Comparison of ENCODE assay signal across 15 cellular contexts in the genomic region with DNA sequence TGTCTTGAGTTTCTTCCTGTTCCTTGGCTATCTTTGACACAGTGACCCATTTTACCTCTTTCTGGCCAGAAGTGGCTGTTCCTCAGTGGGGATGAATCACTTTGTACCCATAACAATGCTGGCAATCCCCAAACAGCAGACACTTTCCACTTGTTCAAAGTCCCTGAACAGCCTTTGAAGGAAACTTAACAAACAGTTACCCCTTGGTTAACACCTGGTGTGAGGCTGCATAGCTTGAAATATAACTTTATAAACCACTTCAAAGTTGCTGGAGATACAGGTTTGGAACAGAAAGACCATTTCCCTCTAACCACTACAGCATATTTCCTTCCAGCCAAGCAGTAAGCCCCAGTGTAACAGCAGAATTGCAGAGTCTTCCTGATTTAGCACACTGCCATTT.
DNase-seq lines count a peak whose midpoint lies in the region; ATAC-seq, FAIRE-seq and TF ChIP-seq lines count a peak whose summit lies in the region.
"Had no signal": no experiment of that assay in that cellular context is flagged by ENCODE, and none has a peak within 500 bp of the region (broad histone marks: within the 10 kb centered on the region; RNA-seq: fewer than 3 reads in every experiment).

No MANE protein-coding gene starts in this region.

- no peak for FAIRE-seq in K562 (lab: Jason Lieb, UNC)

- H3K36me3 ChIP-seq in Loucy (ENCODE audit: insufficient read depth, low read length), result no peaks in the 10 kb centered on the region
- H3K36me3 ChIP-seq in K562 (ENCODE audit: control insufficient read depth, insufficient read depth, low read length), result no peaks in the 10 kb centered on the region
- no peaks in the 10 kb centered on the region for H3K36me3 ChIP-seq in SK-N-SH (replicated peaks in 1 of 2; ENCODE audit: control insufficient read depth in 1 of 2, insufficient read depth in 2 of 2, low read length in 1 of 2)
- no peaks in the 10 kb centered on the region for H3K36me3 ChIP-seq in esophagus muscularis mucosa
- H3K36me3 ChIP-seq: heart right ventricle, neural progenitor cell had no signal

- H3K36me3 Mint-ChIP-seq in activated T-cell treated with anti-CD3 and anti-CD28 coated beads, Interleukin-2, amount 50 U/mL, for 4 hours (ENCODE audit: insufficient read depth), result no peaks in the 10 kb centered on the region
- no peaks in the 10 kb centered on the region for H3K36me3 Mint-ChIP-seq in activated T-cell treated with anti-CD3 and anti-CD28 coated beads, Interleukin-2, amount 50 U/mL, for 24 hours (ENCODE audit: low read depth)
- H3K36me3 Mint-ChIP-seq in stimulated activated effector memory CD8-positive, alpha-beta T cell treated with anti-CD3 and anti-CD28 coated beads, Interleukin-12 subunit alpha, Interleukin-12 subunit beta, amount 100 ng/mL, for 72 hours, result no peaks in the 10 kb centered on the region
- H3K36me3 Mint-ChIP-seq: neural progenitor cell had no signal

- peaks cover 33% of the 10 kb centered on the region for H3K4me1 ChIP-seq in Loucy (ENCODE audit: insufficient read depth, low read length, poor library complexity, severe bottlenecking)
- H3K4me1 ChIP-seq in K562 (replicated peaks in 1 of 2; ENCODE audit: control insufficient read depth in 2 of 2, insufficient read depth in 2 of 2, low read length in 2 of 2), result peaks cover 0 to 8% of the 10 kb centered on the region in 2 experiments; a peak in 2 of 5 replicates
- peaks cover 0 to 16% of the 10 kb centered on the region in 2 experiments; a peak in 2 of 4 replicates for H3K4me1 ChIP-seq in SK-N-SH (ENCODE audit: control insufficient read depth in 1 of 2, insufficient read depth in 2 of 2, low read depth in 1 of 2, low read length in 1 of 2)
- H3K4me1 ChIP-seq in esophagus muscularis mucosa, result peaks cover 5 to 35% (median 13%) of the 10 kb centered on the region in 4 donors

- in situ Hi-C loops in K562 (cut with MboI), result no loop called here

- no peak for DNase-seq in activated T-cell treated with anti-CD3 and anti-CD28 coated beads, Interleukin-2, amount 50 U/mL, for 4 hours
- no peak for DNase-seq in activated T-cell treated with anti-CD3 and anti-CD28 coated beads, Interleukin-2, amount 50 U/mL, for 24 hours
- no peak for DNase-seq in K562 (ENCODE audit: extremely low read depth in 1 of 4, low spot score in 3 of 4)
- no peak for DNase-seq in stimulated activated effector memory CD8-positive, alpha-beta T cell treated with anti-CD3 and anti-CD28 coated beads, Interleukin-12 subunit alpha, Interleukin-12 subunit beta, amount 100 ng/mL, for 72 hours (ENCODE audit: low spot score in 2 of 2)
- no peak for DNase-seq in SK-N-SH
- no peak for DNase-seq in esophagus muscularis mucosa (ENCODE audit: extremely low spot score)
- DNase-seq: cerebellar nuclear complex; endodermal cell; heart right ventricle; MM.1S; NCI-H1694 treated with DMSO at 0.1 percent for 48 hours; stimulated activated naive CD4-positive, alpha-beta T cell treated with Interleukin-2 at 50 U/mL for 16 hours had no signal

- H3K9me2 ChIP-seq in Loucy (replicated peaks; ENCODE audit: low read depth, low read length) (no peaks in the 10 kb centered on the region), SK-N-SH (no peaks in the 10 kb centered on the region)

- H3F3A ChIP-seq in Loucy (ENCODE audit: low read depth) (no peaks in the 10 kb centered on the region), SK-N-SH (replicated peaks; ENCODE audit: insufficient read depth) (no peaks in the 10 kb centered on the region)

- no peaks in the 10 kb centered on the region for H3K9me1 ChIP-seq in K562 (ENCODE audit: control insufficient read depth, insufficient read depth, low read length)

- no peaks in the 10 kb centered on the region for H4K20me1 ChIP-seq in Loucy (ENCODE audit: insufficient read depth, low read length, poor library complexity, severe bottlenecking)
- H4K20me1 ChIP-seq in K562 (replicated peaks; ENCODE audit: control insufficient read depth, insufficient read depth, low read length), result no peaks in the 10 kb centered on the region
- no peaks in the 10 kb centered on the region for H4K20me1 ChIP-seq in SK-N-SH (ENCODE audit: insufficient read depth)

- H3K9ac ChIP-seq in Loucy (ENCODE audit: low read depth, low read length, poor library complexity, severe bottlenecking) (no peak overlapping the region), K562 (ENCODE audit: insufficient read depth in 1 of 2, low read depth in 2 of 2, low read length in 2 of 2) (no peak overlapping the region), SK-N-SH (no peak overlapping the region)
- H3K9ac ChIP-seq: neural progenitor cell had no signal

- H3K27ac Mint-ChIP-seq in activated T-cell treated with anti-CD3 and anti-CD28 coated beads, Interleukin-2, amount 50 U/mL, for 24 hours, result no peak overlapping the region
- H3K27ac Mint-ChIP-seq in stimulated activated effector memory CD8-positive, alpha-beta T cell treated with anti-CD3 and anti-CD28 coated beads, Interleukin-12 subunit alpha, Interleukin-12 subunit beta, amount 100 ng/mL, for 72 hours, result peak overlapping the region; percentile 45
- H3K27ac Mint-ChIP-seq: endodermal cell, neural progenitor cell had no signal

- H3K27me3 Mint-ChIP-seq in activated T-cell treated with anti-CD3 and anti-CD28 coated beads, Interleukin-2, amount 50 U/mL, for 4 hours (ENCODE audit: low read depth), result peaks cover 2% of the 10 kb centered on the region
- H3K27me3 Mint-ChIP-seq in activated T-cell treated with anti-CD3 and anti-CD28 coated beads, Interleukin-2, amount 50 U/mL, for 24 hours, result no peaks in the 10 kb centered on the region

- H3K27ac ChIP-seq in K562 (ENCODE audit: extremely low read depth, low read depth, low read length) (no peak overlapping the region), SK-N-SH (ENCODE audit: low read depth in 2 of 2, low read length in 1 of 2) (no peak overlapping the region), esophagus muscularis mucosa (replicated peaks in 1 of 4) (no peak overlapping the region)
- H3K27ac ChIP-seq: heart right ventricle, neural progenitor cell had no signal

- H3K9me3 Mint-ChIP-seq in activated T-cell treated with anti-CD3 and anti-CD28 coated beads, Interleukin-2, amount 50 U/mL, for 4 hours, result no peaks in the 10 kb centered on the region
- no peaks in the 10 kb centered on the region for H3K9me3 Mint-ChIP-seq in activated T-cell treated with anti-CD3 and anti-CD28 coated beads, Interleukin-2, amount 50 U/mL, for 24 hours
- H3K9me3 Mint-ChIP-seq in stimulated activated effector memory CD8-positive, alpha-beta T cell treated with anti-CD3 and anti-CD28 coated beads, Interleukin-12 subunit alpha, Interleukin-12 subunit beta, amount 100 ng/mL, for 72 hours, result no peaks in the 10 kb centered on the region
- H3K9me3 Mint-ChIP-seq: endodermal cell, neural progenitor cell had no signal

- no peak for TF ChIP-seq CTCF in Loucy (conservative IDR thresholded peaks at IDR 0.05; ENCODE audit: low read length)
- TF ChIP-seq CTCF in K562 (IDR thresholded peaks at IDR 0.05 in 2 of 3, conservative IDR thresholded peaks at IDR 0.05 in 1 of 3; ENCODE audit: insufficient read depth in 2 of 3, low read depth in 1 of 3, low read length in 3 of 3), result no peak
- TF ChIP-seq CTCF in SK-N-SH (IDR thresholded peaks at IDR 0.05), result no peak
- TF ChIP-seq CTCF in esophagus muscularis mucosa (IDR thresholded peaks at IDR 0.05), result no peak

- intact Hi-C loops in K562 (cut with micrococcal nuclease) (no loop called here), esophagus muscularis mucosa (cut with DNase I) (no loop called here)

- no peak overlapping the region for H3K4me3 Mint-ChIP-seq in activated T-cell treated with anti-CD3 and anti-CD28 coated beads, Interleukin-2, amount 50 U/mL, for 4 hours
- no peak overlapping the region for H3K4me3 Mint-ChIP-seq in activated T-cell treated with anti-CD3 and anti-CD28 coated beads, Interleukin-2, amount 50 U/mL, for 24 hours
- H3K4me3 Mint-ChIP-seq in stimulated activated effector memory CD8-positive, alpha-beta T cell treated with anti-CD3 and anti-CD28 coated beads, Interleukin-12 subunit alpha, Interleukin-12 subunit beta, amount 100 ng/mL, for 72 hours, result peak overlapping the region; percentile 14
- H3K4me3 Mint-ChIP-seq: endodermal cell, neural progenitor cell had no signal

- BruUV-seq in K562 (replicated peaks; lab: Mats Ljungman, UMichigan), result no TSS peak

- H3K79me2 ChIP-seq in Loucy (ENCODE audit: insufficient read depth, low read length) (no peaks in the 10 kb centered on the region), K562 (ENCODE audit: control insufficient read depth, insufficient read depth, low read length) (no peaks in the 10 kb centered on the region), SK-N-SH (ENCODE audit: insufficient read depth) (no peaks in the 10 kb centered on the region)

- ATAC-seq in activated T-cell treated with anti-CD3 and anti-CD28 coated beads, Interleukin-2, amount 50 U/mL, for 4 hours, result peak; percentile 75 to 89
- ATAC-seq in K562, result no peak
- ATAC-seq in stimulated activated effector memory CD8-positive, alpha-beta T cell treated with anti-CD3 and anti-CD28 coated beads, Interleukin-12 subunit alpha, Interleukin-12 subunit beta, amount 100 ng/mL, for 72 hours, result peak; percentile 94
- ATAC-seq in GM18517 (IDR thresholded peaks at IDR 0.05; ENCODE audit: unreplicated experiment), result no peak
- ATAC-seq: heart right ventricle had no signal

- CTCF ChIA-PET in K562 (lab: Yijun Ruan, JAX; ENCODE audit: low intra/inter-chr PET ratio), result no interaction called here
- CTCF ChIA-PET in SK-N-SH (lab: Yijun Ruan, JAX), result interaction anchor here (1.3 to 1.7 kb wide), 2 partner anchors 19 to 155 kb away, joined by 5 to 7 read pairs; no protein-coding TSS in a partner anchor

- H3K9me3 ChIP-seq in Loucy (ENCODE audit: insufficient read depth, low read depth, low read length) (no peaks in the 10 kb centered on the region), K562 (replicated peaks; ENCODE audit: control insufficient read depth, insufficient read depth, low read depth, low read length) (no peaks in the 10 kb centered on the region), SK-N-SH (no peaks in the 10 kb centered on the region), esophagus muscularis mucosa (no peaks in the 10 kb centered on the region)
- H3K9me3 ChIP-seq: heart right ventricle had no signal

- H3K27me3 ChIP-seq in Loucy (ENCODE audit: insufficient read depth, low read length, poor library complexity, severe bottlenecking) (no peaks in the 10 kb centered on the region), K562 (ENCODE audit: control insufficient read depth in 2 of 2, insufficient read depth in 2 of 2, low read length in 2 of 2) (no peaks in the 10 kb centered on the region), SK-N-SH (ENCODE audit: insufficient read depth) (no peaks in the 10 kb centered on the region), esophagus muscularis mucosa (no peaks in the 10 kb centered on the region)
- H3K27me3 ChIP-seq: heart right ventricle, neural progenitor cell had no signal

- TF ChIP-seq RAD21 in K562 (CRISPR knock-in tag; conservative IDR thresholded peaks at IDR 0.05 in 1 of 2, IDR thresholded peaks at IDR 0.05 in 1 of 2) (no peak), SK-N-SH (IDR thresholded peaks at IDR 0.05; ENCODE audit: low read length) (no peak)

- H3K4me3 ChIP-seq in Loucy (ENCODE audit: low read length, poor library complexity, severe bottlenecking), result peak overlapping the region; percentile 10
- no peak overlapping the region for H3K4me3 ChIP-seq in K562
- no peak overlapping the region for H3K4me3 ChIP-seq in SK-N-SH (ENCODE audit: low read depth in 2 of 2, low read length in 1 of 2)
- H3K4me3 ChIP-seq in esophagus muscularis mucosa, result no peak overlapping the region
- H3K4me3 ChIP-seq: heart right ventricle, neural progenitor cell had no signal

- H2AFZ ChIP-seq in Loucy (ENCODE audit: low read length) (peak overlapping the region; percentile 80), K562 (ENCODE audit: low read depth, low read length) (peak overlapping the region; percentile 41), SK-N-SH (ENCODE audit: low read depth) (no peak overlapping the region)
- H2AFZ ChIP-seq: neural progenitor cell had no signal

- peaks cover 15% of the 10 kb centered on the region for H3K4me1 Mint-ChIP-seq in activated T-cell treated with anti-CD3 and anti-CD28 coated beads, Interleukin-2, amount 50 U/mL, for 4 hours (ENCODE audit: low read depth)
- H3K4me1 Mint-ChIP-seq in activated T-cell treated with anti-CD3 and anti-CD28 coated beads, Interleukin-2, amount 50 U/mL, for 24 hours (ENCODE audit: low read depth), result peaks cover 29% of the 10 kb centered on the region
- H3K4me1 Mint-ChIP-seq in stimulated activated effector memory CD8-positive, alpha-beta T cell treated with anti-CD3 and anti-CD28 coated beads, Interleukin-12 subunit alpha, Interleukin-12 subunit beta, amount 100 ng/mL, for 72 hours, result peaks cover 30% of the 10 kb centered on the region

- POLR2A ChIA-PET in K562 (lab: Yijun Ruan, JAX) (interaction anchor here (1.1 to 1.2 kb wide), 2 partner anchors 10 to 18 kb away, joined by 3 to 7 read pairs; no protein-coding TSS in a partner anchor), SK-N-SH (lab: Yijun Ruan, JAX) (no interaction called here)

- H3K4me2 ChIP-seq in Loucy (ENCODE audit: low read depth, low read length, poor library complexity, severe bottlenecking), result peak overlapping the region; percentile 51
- H3K4me2 ChIP-seq in K562 (ENCODE audit: insufficient read depth, low read length), result no peak overlapping the region
- H3K4me2 ChIP-seq in SK-N-SH, result no peak overlapping the region
- H3K4me2 ChIP-seq: neural progenitor cell had no signal

- no peak for TF ChIP-seq EP300 in K562 (IDR thresholded peaks at IDR 0.05; ENCODE audit: low read length)
- TF ChIP-seq EP300 in SK-N-SH (IDR thresholded peaks at IDR 0.05; ENCODE audit: borderline replicate concordance in 1 of 2, low read depth in 1 of 2, low read length in 1 of 2), result no peak
- no peak for TF ChIP-seq EP300 in esophagus muscularis mucosa (IDR thresholded peaks at IDR 0.05)

- TF ChIP-seq POLR2A in K562 (conservative IDR thresholded peaks at IDR 0.05) (no peak), esophagus muscularis mucosa (IDR thresholded peaks at IDR 0.05; ENCODE audit: low read depth) (no peak)

Comparison
In these comparisons a context has a peak if more than half of its experiments do, and no peak if none do; other contexts are left out.
1. ATAC-seq: peak in activated T-cell treated with anti-CD3 and anti-CD28 coated beads, Interleukin-2, amount 50 U/mL, for 4 hours (2 of 2) and stimulated activated effector memory CD8-positive, alpha-beta T cell treated with anti-CD3 and anti-CD28 coated beads, Interleukin-12 subunit alpha, Interleukin-12 subunit beta, amount 100 ng/mL, for 72 hours (single experiment); none in K562 (single experiment) and GM18517 (single experiment).